In the genomic region with DNA sequence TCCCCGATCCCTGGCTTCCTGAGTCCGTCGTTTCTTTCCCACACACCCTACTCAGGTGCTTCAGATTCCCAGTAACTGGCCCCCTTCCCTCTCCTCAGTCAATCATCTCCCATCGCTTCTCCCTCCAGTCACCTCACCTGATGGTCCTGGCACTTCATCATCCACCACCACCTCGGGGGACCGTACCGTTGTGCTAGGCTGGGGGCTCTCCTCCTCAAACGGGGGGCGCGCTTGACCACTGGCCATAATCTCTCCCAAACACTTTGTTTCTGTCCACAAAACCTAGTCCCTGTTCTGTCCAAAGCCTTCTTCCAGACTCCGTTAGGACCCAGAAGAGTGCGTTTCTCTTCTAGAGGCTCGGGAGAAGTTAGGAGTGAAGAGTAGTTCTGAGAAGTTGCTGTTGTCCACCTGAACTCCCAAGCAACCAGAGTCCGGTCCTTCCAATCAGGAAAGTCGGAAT, we compare ENCODE assay signal across 33 cellular contexts. TPM values are rescaled to one million over a fixed set of nuclear protein-coding genes. Genes with fewer than 3 reads are reported as not detected.
"Had no signal": no experiment of that assay in that cellular context is flagged by ENCODE, and none has a peak within 500 bp of the region (broad histone marks: within the 10 kb centered on the region; RNA-seq: fewer than 3 reads in every experiment).

A gene with protein sequence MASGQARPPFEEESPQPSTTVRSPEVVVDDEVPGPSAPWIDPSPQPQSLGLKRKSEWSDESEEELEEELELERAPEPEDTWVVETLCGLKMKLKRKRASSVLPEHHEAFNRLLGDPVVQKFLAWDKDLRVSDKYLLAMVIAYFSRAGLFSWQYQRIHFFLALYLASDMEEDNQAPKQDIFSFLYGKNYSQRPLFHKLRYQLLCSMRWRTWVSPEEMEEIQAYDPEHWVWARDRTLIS (minus strand): TSS at position 410 of the 460 bp plus-strand sequence. CDS start 164 bp downstream, at position 246.

- H3K27me3 ChIP-seq: hepatocyte, pancreas, right lobe of liver, thyroid gland, upper lobe of left lung, vagina had no signal

- H3K4me3 ChIP-seq: hepatocyte, left lung, lower lobe of right lung, pancreas, psoas muscle, right lobe of liver, smooth muscle cell, thyroid gland, transverse colon, upper lobe of left lung, vagina had no signal

- H3K36me3 Mint-ChIP-seq: mesothelial cell of epicardium; natural killer cell; stimulated activated memory B cell treated with anti-CD40 and anti-IgM and Interleukin-4, amounts not matched to agents 10 μg/mL and 1 μg/mL and 100 μg/mL, for 72 hours had no signal

- H3K9me3 ChIP-seq: left lung, lower lobe of right lung, pancreas, psoas muscle, right lobe of liver, thyroid gland, transverse colon, upper lobe of left lung, vagina had no signal

- H3K4me1 ChIP-seq: left lung, lower lobe of right lung, pancreas, psoas muscle, right lobe of liver, thyroid gland, transverse colon, upper lobe of left lung, vagina had no signal

- H3K4me3 Mint-ChIP-seq: mesothelial cell of epicardium; natural killer cell; nephron progenitor cell; stimulated activated memory B cell treated with anti-CD40 and anti-IgM and Interleukin-4, amounts not matched to agents 10 μg/mL and 1 μg/mL and 100 μg/mL, for 72 hours; stimulated activated naive CD8-positive, alpha-beta T cell treated with anti-CD3 and anti-CD28 coated beads, Interleukin-15, amount 100 ng/mL, for 72 hours had no signal

- H3K27ac Mint-ChIP-seq: mesothelial cell of epicardium; natural killer cell; nephron progenitor cell; stimulated activated memory B cell treated with anti-CD40 and anti-IgM and Interleukin-4, amounts not matched to agents 10 μg/mL and 1 μg/mL and 100 μg/mL, for 72 hours; stimulated activated naive CD8-positive, alpha-beta T cell treated with anti-CD3 and anti-CD28 coated beads, Interleukin-15, amount 100 ng/mL, for 72 hours had no signal

- DNase-seq: left colon; lower lobe of right lung; mammary epithelial cell; mesenchymal stem cell; naive B cell; natural killer cell; nephron progenitor cell; pancreas; posterior cingulate gyrus; psoas muscle; right lobe of liver; stimulated activated CD4-positive, alpha-beta T cell treated with anti-CD3 and anti-CD28 coated beads, Interleukin-1b, Interleukin-23, amount 100 ng/mL, for 48 hours; stimulated activated CD4-positive, alpha-beta T cell treated with anti-CD3 and anti-CD28 coated beads, Interleukin-2, amount 100 ng/mL, for 48 hours; stimulated activated CD4-positive, alpha-beta T cell treated with anti-CD3 and anti-CD28 coated beads, Interleukin-4, amount 100 ng/mL, for 4 hours; stimulated activated CD8-positive, alpha-beta memory T cell treated with anti-CD3 and anti-CD28 coated beads, Interleukin-4, amount 100 ng/mL, for 48 hours; stimulated activated naive CD4-positive, alpha-beta T cell treated with Interleukin-2 at 50 U/mL for 16 hours; stimulated activated naive CD8-positive, alpha-beta T cell treated with anti-CD3 and anti-CD28 coated beads, Interleukin-15, amount 100 ng/mL, for 72 hours; substantia nigra; thyroid gland; transverse colon; upper lobe of left lung had no signal

- H3K9me3 Mint-ChIP-seq: natural killer cell; stimulated activated memory B cell treated with anti-CD40 and anti-IgM and Interleukin-4, amounts not matched to agents 10 μg/mL and 1 μg/mL and 100 μg/mL, for 72 hours; stimulated activated naive CD8-positive, alpha-beta T cell treated with anti-CD3 and anti-CD28 coated beads, Interleukin-15, amount 100 ng/mL, for 72 hours had no signal

- H3K27ac ChIP-seq: hepatocyte, left lung, lower lobe of right lung, pancreas, psoas muscle, right lobe of liver, thyroid gland, transverse colon, upper lobe of left lung, vagina had no signal

- H3K36me3 ChIP-seq: left lung, lower lobe of right lung, pancreas, right lobe of liver, thyroid gland, transverse colon, upper lobe of left lung, vagina had no signal

- ATAC-seq: left colon; left lung; lower lobe of right lung; natural killer cell; pancreas; psoas muscle; right lobe of liver; stimulated activated memory B cell treated with anti-CD40 and anti-IgM and Interleukin-4, amounts not matched to agents 10 μg/mL and 1 μg/mL and 100 μg/mL, for 72 hours; stimulated activated naive CD8-positive, alpha-beta T cell treated with anti-CD3 and anti-CD28 coated beads, Interleukin-15, amount 100 ng/mL, for 72 hours had no signal

- H3K4me1 Mint-ChIP-seq: mesothelial cell of epicardium; naive B cell; natural killer cell; stimulated activated memory B cell treated with anti-CD40 and anti-IgM and Interleukin-4, amounts not matched to agents 10 μg/mL and 1 μg/mL and 100 μg/mL, for 72 hours; stimulated activated naive CD8-positive, alpha-beta T cell treated with anti-CD3 and anti-CD28 coated beads, Interleukin-15, amount 100 ng/mL, for 72 hours had no signal

RNA-seq across cellular contexts. Expression of the gene that starts here (rescaled TPM):
- total RNA-seq: hepatocyte, left colon, left lung, liver, lower lobe of right lung, mammary epithelial cell, mesothelial cell of epicardium, mononuclear cell, natural killer cell, omental fat pad, psoas muscle, right lobe of liver, skeletal muscle tissue, smooth muscle cell, temporal lobe, thyroid gland, transverse colon, upper lobe of left lung, urinary bladder, vagina had no signal
